36 cellular contexts compared by ENCODE assay signal in the genomic region with DNA sequence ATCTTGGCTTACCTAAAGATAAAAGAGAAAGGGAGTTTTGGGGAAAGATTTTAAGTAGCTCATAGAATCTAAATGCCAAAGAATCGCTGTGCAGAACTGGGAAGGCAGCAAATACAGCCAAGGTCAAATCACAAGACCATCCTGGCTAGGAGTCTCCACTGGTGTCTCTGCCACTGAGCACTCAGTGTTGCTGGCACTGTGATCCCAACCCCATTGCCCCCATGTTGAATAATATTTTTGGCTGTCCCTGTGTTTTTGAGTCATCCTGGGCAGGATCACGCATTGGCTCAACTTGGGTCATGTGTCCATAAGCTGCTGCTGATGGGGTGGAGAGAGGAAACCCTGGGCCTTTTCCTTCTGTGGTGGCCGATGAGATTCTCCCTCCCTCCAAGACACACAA. TPM values are rescaled to one million over a fixed set of nuclear protein-coding genes. Genes with fewer than 3 reads are reported as not detected.
"Had no signal": no experiment of that assay in that cellular context is flagged by ENCODE, and none has a peak within 500 bp of the region (broad histone marks: within the 10 kb centered on the region; RNA-seq: fewer than 3 reads in every experiment).

No MANE protein-coding gene starts in this region.

- H3K9me3 ChIP-seq: adrenal gland, body of pancreas had no signal

- H3K4me3 ChIP-seq: adrenal gland, body of pancreas, breast epithelium had no signal

- H3K4me1 ChIP-seq: adrenal gland, body of pancreas, breast epithelium had no signal

- H3K36me3 ChIP-seq: adrenal gland, brain microvascular endothelial cell, breast epithelium had no signal

- H3K27ac ChIP-seq: adrenal gland, body of pancreas, brain microvascular endothelial cell, breast epithelium, VCaP had no signal

- ATAC-seq: activated CD8-positive, alpha-beta T cell treated with anti-CD3 and anti-CD28 coated beads for 36 hours; activated naive CD4-positive, alpha-beta T cell treated with anti-CD3 and anti-CD28 coated beads, Interleukin-2, amount 50 U/mL, for 72 hours; activated T-cell treated with anti-CD3 and anti-CD28 coated beads, Interleukin-2, amount 50 U/mL, for 4 hours; activated T-cell treated with anti-CD3 and anti-CD28 coated beads, Interleukin-2, amount 50 U/mL, for 72 hours; activated T-helper 17 cell treated with anti-CD3 and anti-CD28 coated beads, Interleukin-2, amount 50 U/mL, for 72 hours; body of pancreas had no signal

- DNase-seq: activated B cell treated with CpG ODN at 0.5 μM for 24 hours; activated CD4-positive, alpha-beta memory T cell treated with anti-CD3 and anti-CD28 coated beads for 36 hours; activated CD4-positive, alpha-beta T cell treated with anti-CD3 and anti-CD28 coated beads for 4 hours; activated CD4-positive, alpha-beta T cell treated with anti-CD3 and anti-CD28 coated beads, Interleukin-2, amount 10 ng/mL, durations not matched to agents 24 days and 14 days; activated CD4-positive, alpha-beta T cell treated with anti-CD3 and anti-CD28 coated beads, Interleukin-2, amount 50 U/mL, for 1 hour; activated CD4-positive, alpha-beta T cell treated with anti-CD3 and anti-CD28 coated beads, Interleukin-2, amount 50 U/mL, for 4 hours; activated CD4-positive, CD25-positive, alpha-beta regulatory T cell treated with anti-CD3 and anti-CD28 coated beads, Interleukin-2, amount 50 U/mL, for 72 hours; activated CD8-positive, alpha-beta memory T cell treated with anti-CD3 and anti-CD28 coated beads, Interleukin-2, amount 50 U/mL, for 4 hours; activated CD8-positive, alpha-beta T cell treated with anti-CD3 and anti-CD28 coated beads for 36 hours; activated effector memory CD4-positive, alpha-beta T cell treated with anti-CD3 and anti-CD28 coated beads, Interleukin-2, amount 50 U/mL, for 16 hours; activated gamma-delta T cell treated with Interleukin-2 at 50 U/mL for 16 hours; activated naive CD4-positive, alpha-beta T cell; activated naive CD4-positive, alpha-beta T cell treated with anti-CD3 and anti-CD28 coated beads for 36 hours; activated naive CD4-positive, alpha-beta T cell treated with anti-CD3 and anti-CD28 coated beads, Interleukin-2, amount 50 U/mL, for 16 hours; activated naive CD8-positive, alpha-beta T cell treated with anti-CD3 and anti-CD28 coated beads for 36 hours; activated T-cell treated with anti-CD3 and anti-CD28 coated beads for 4 hours; activated T-cell treated with anti-CD3 and anti-CD28 coated beads, Interleukin-2, amount 50 U/mL, for 1 hour; activated T-cell treated with anti-CD3 and anti-CD28 coated beads, Interleukin-2, amount 50 U/mL, for 4 hours; activated T-cell treated with anti-CD3 and anti-CD28 coated beads, Interleukin-2, amount 50 U/mL, for 72 hours; adrenal gland; amniotic stem cell; aorta; body of pancreas; brain microvascular endothelial cell; caudate nucleus; cerebellar nuclear complex; T-helper 1 cell; T-helper 2 cell; T-helper 9 cell had no signal

RNA-seq across cellular contexts. Expression of gene TLX1, which starts 21.2 kb away (rescaled TPM):
- total RNA-seq: activated B cell treated with CpG ODN at 0.5 μM for 24 hours; activated CD4-positive, alpha-beta memory T cell treated with anti-CD3 and anti-CD28 coated beads for 36 hours; activated CD4-positive, alpha-beta T cell treated with anti-CD3 and anti-CD28 coated beads, Interleukin-2, amount 10 ng/mL, durations not matched to agents 24 days and 14 days; activated CD8-positive, alpha-beta memory T cell treated with anti-CD3 and anti-CD28 coated beads for 36 hours; activated CD8-positive, alpha-beta T cell treated with anti-CD3 and anti-CD28 coated beads for 36 hours; activated naive CD4-positive, alpha-beta T cell treated with anti-CD3 and anti-CD28 coated beads for 36 hours; activated naive CD4-positive, alpha-beta T cell treated with anti-CD3 and anti-CD28 coated beads, Interleukin-2, amount 50 U/mL, for 72 hours; activated naive CD8-positive, alpha-beta T cell treated with anti-CD3 and anti-CD28 coated beads for 36 hours; activated T-cell treated with anti-CD3 and anti-CD28 coated beads, Interleukin-2, amount 50 U/mL, for 4 hours; activated T-cell treated with anti-CD3 and anti-CD28 coated beads, Interleukin-2, amount 50 U/mL, for 72 hours; activated T-helper 1 cell treated with anti-CD3 and anti-CD28 coated beads, Interleukin-12 subunit alpha, Interleukin-12 subunit beta, Interleukin-2, Interleukin-4 antibody, amounts not matched to agents 30 ng/mL and 10 ng/mL and 1 ng/mL, durations not matched to agents 14 hours and 24 hours and 36 hours; activated T-helper 17 cell treated with anti-CD3 and anti-CD28 coated beads, Interleukin-2, amount 50 U/mL, for 72 hours; adrenal gland; aorta; astrocyte; breast epithelium had no signal
